ENCODE assay signal across 28 cellular contexts in genomic region chr2:105335469-105335868, GRCh38. TPM values are rescaled to one million over a fixed set of nuclear protein-coding genes. Genes with fewer than 3 reads are reported as not detected.
DNase-seq lines count a peak whose midpoint lies in the region; ATAC-seq and TF ChIP-seq lines count a peak whose summit lies in the region.
"Had no signal": no experiment of that assay in that cellular context is flagged by ENCODE, and none has a peak within 500 bp of the region (broad histone marks: within the 10 kb centered on the region; RNA-seq: fewer than 3 reads in every experiment).

No MANE protein-coding gene starts in this region.

- peaks cover 18% of the 10 kb centered on the region for H3K4me1 ChIP-seq in GM23338 (ENCODE audit: insufficient read depth)

- peaks cover 40% of the 10 kb centered on the region for H3K79me2 ChIP-seq in GM23338 (replicated peaks; ENCODE audit: insufficient read depth)

- no peaks in the 10 kb centered on the region for H3K9me2 ChIP-seq in GM23338 (ENCODE audit: insufficient read depth)

- no peak overlapping the region for H3K4me2 ChIP-seq in GM23338

- CTCF ChIA-PET in activated CD4-positive, alpha-beta memory T cell treated with anti-CD3 and anti-CD28 coated beads, Interleukin-2, amount 10 ng/mL, durations not matched to agents 7 days and 5 days (lab: Charles Lee) = no interaction called here
- CTCF ChIA-PET in activated CD4-positive, alpha-beta memory T cell treated with anti-CD3 and anti-CD28 coated beads for 36 hours (lab: Charles Lee) = interaction anchor here (0.6 to 1.1 kb wide), 2 partner anchors 9 to 32 kb away, joined by 3 read pairs; no protein-coding TSS in a partner anchor

- H3K27ac Mint-ChIP-seq in activated CD4-positive, alpha-beta memory T cell treated with anti-CD3 and anti-CD28 coated beads, Interleukin-2, amount 10 ng/mL, durations not matched to agents 7 days and 5 days = peak overlapping the region; percentile 19
- H3K27ac Mint-ChIP-seq in activated CD4-positive, alpha-beta memory T cell treated with anti-CD3 and anti-CD28 coated beads for 36 hours = no peak overlapping the region
- H3K27ac Mint-ChIP-seq in GM23338 (no peak overlapping the region), nephron progenitor cell (no peak overlapping the region)
- peak overlapping the region; percentile 48 for H3K27ac Mint-ChIP-seq in activated T-helper 17 cell treated with anti-CD3 and anti-CD28 coated beads, Interleukin-2, amount 50 U/mL, for 72 hours

- no peaks in the 10 kb centered on the region for H3K9me3 Mint-ChIP-seq in activated CD4-positive, alpha-beta memory T cell treated with anti-CD3 and anti-CD28 coated beads, Interleukin-2, amount 10 ng/mL, durations not matched to agents 7 days and 5 days
- H3K9me3 Mint-ChIP-seq in activated CD4-positive, alpha-beta memory T cell treated with anti-CD3 and anti-CD28 coated beads for 36 hours = no peaks in the 10 kb centered on the region
- no peaks in the 10 kb centered on the region for H3K9me3 Mint-ChIP-seq in GM23338
- no peaks in the 10 kb centered on the region for H3K9me3 Mint-ChIP-seq in activated T-helper 17 cell treated with anti-CD3 and anti-CD28 coated beads, Interleukin-2, amount 50 U/mL, for 72 hours
- no peaks in the 10 kb centered on the region for H3K9me3 Mint-ChIP-seq in nephron progenitor cell
- H3K9me3 Mint-ChIP-seq: activated CD4-positive, alpha-beta T cell treated with anti-CD3 and anti-CD28 coated beads, Interleukin-2, amount 10 ng/mL, durations not matched to agents 24 days and 14 days; CD4-positive, alpha-beta memory T cell; effector memory CD8-positive, alpha-beta T cell had no signal

- POLR2A ChIA-PET in activated CD4-positive, alpha-beta memory T cell treated with anti-CD3 and anti-CD28 coated beads, Interleukin-2, amount 10 ng/mL, durations not matched to agents 7 days and 5 days (lab: Charles Lee) = no interaction called here
- POLR2A ChIA-PET in activated CD4-positive, alpha-beta memory T cell treated with anti-CD3 and anti-CD28 coated beads for 36 hours (lab: Charles Lee) = no interaction called here

- no peak overlapping the region for H3K27ac ChIP-seq in GM23338 (ENCODE audit: low read depth)
- H3K27ac ChIP-seq: Peyer's patch, right atrium auricular region, thoracic aorta had no signal

- DNase-seq in activated CD4-positive, alpha-beta memory T cell treated with anti-CD3 and anti-CD28 coated beads, Interleukin-2, amount 10 ng/mL, durations not matched to agents 7 days and 5 days = no peak
- no peak for DNase-seq in activated CD4-positive, alpha-beta memory T cell treated with anti-CD3 and anti-CD28 coated beads for 36 hours
- DNase-seq in GM23338 (ENCODE audit: low spot score) (no peak), nephron progenitor cell (no peak), anterior cingulate cortex (lab: John Stamatoyannopoulos, UW) (no peak), 8988T (no peak)
- DNase-seq: activated CD4-positive, alpha-beta T cell treated with anti-CD3 and anti-CD28 coated beads, Interleukin-2, amount 10 ng/mL, durations not matched to agents 24 days and 14 days; activated CD8-positive, alpha-beta memory T cell treated with anti-CD3 and anti-CD28 coated beads, Interleukin-2, amount 50 U/mL, for 4 hours; CD4-positive, alpha-beta memory T cell; central memory CD4-positive, alpha-beta T cell; cortex of kidney; effector memory CD8-positive, alpha-beta T cell; H7; left colon; mucosa of descending colon; MV-4-11; NCI-H1436; NCI-H2081 treated with DMSO at 0.1 percent for 48 hours; NCI-H2227 treated with DMSO at 0.1 percent for 48 hours; NCI-H526 treated with DMSO at 0.1 percent for 48 hours; Peyer's patch; SHP77 treated with DMSO at 0.1 percent for 48 hours; stimulated activated CD4-positive, alpha-beta T cell treated with anti-CD3 and anti-CD28 coated beads, Interleukin-1b, Interleukin-23, amount 100 ng/mL, for 48 hours; stimulated activated naive CD8-positive, alpha-beta T cell treated with anti-CD3 and anti-CD28 coated beads, Interleukin-15, Interleukin-2, amounts not matched to agents 100 U/mL and 50 U/mL, for 24 hours had no signal

- TF ChIP-seq CTCF in GM23338 (conservative IDR thresholded peaks at IDR 0.05; ENCODE audit: low read depth in 2 of 2) (no peak), nephron progenitor cell (IDR thresholded peaks at IDR 0.05) (no peak)

- ATAC-seq in GM23338 (no peak), HG02938 (IDR thresholded peaks at IDR 0.05; ENCODE audit: unreplicated experiment) (no peak)
- no peak for ATAC-seq in activated T-helper 17 cell treated with anti-CD3 and anti-CD28 coated beads, Interleukin-2, amount 50 U/mL, for 72 hours (replicated peaks)
- ATAC-seq: effector memory CD8-positive, alpha-beta T cell; left colon; mucosa of descending colon; stimulated activated naive CD8-positive, alpha-beta T cell treated with anti-CD3 and anti-CD28 coated beads, Interleukin-15, Interleukin-2, amounts not matched to agents 100 U/mL and 50 U/mL, for 24 hours had no signal

- no peaks in the 10 kb centered on the region for H3K27me3 Mint-ChIP-seq in activated CD4-positive, alpha-beta memory T cell treated with anti-CD3 and anti-CD28 coated beads, Interleukin-2, amount 10 ng/mL, durations not matched to agents 7 days and 5 days
- H3K27me3 Mint-ChIP-seq in activated CD4-positive, alpha-beta memory T cell treated with anti-CD3 and anti-CD28 coated beads for 36 hours = no peaks in the 10 kb centered on the region
- H3K27me3 Mint-ChIP-seq in GM23338 (ENCODE audit: insufficient read depth, low read depth, poor library complexity) (peaks cover 7% of the 10 kb centered on the region), nephron progenitor cell (ENCODE audit: low read depth, poor library complexity) (peaks cover 4% of the 10 kb centered on the region)
- no peaks in the 10 kb centered on the region for H3K27me3 Mint-ChIP-seq in activated T-helper 17 cell treated with anti-CD3 and anti-CD28 coated beads, Interleukin-2, amount 50 U/mL, for 72 hours
- H3K27me3 Mint-ChIP-seq: activated CD4-positive, alpha-beta T cell treated with anti-CD3 and anti-CD28 coated beads, Interleukin-2, amount 10 ng/mL, durations not matched to agents 24 days and 14 days; CD4-positive, alpha-beta memory T cell; effector memory CD8-positive, alpha-beta T cell had no signal

- H3F3A ChIP-seq in GM23338 (replicated peaks; ENCODE audit: low read depth) = no peaks in the 10 kb centered on the region

- no peak overlapping the region for H3K4me3 Mint-ChIP-seq in activated CD4-positive, alpha-beta memory T cell treated with anti-CD3 and anti-CD28 coated beads, Interleukin-2, amount 10 ng/mL, durations not matched to agents 7 days and 5 days
- H3K4me3 Mint-ChIP-seq in activated CD4-positive, alpha-beta memory T cell treated with anti-CD3 and anti-CD28 coated beads for 36 hours = no peak overlapping the region
- peak overlapping the region; percentile 99; the same call in 2 of the 3 replicates for H3K4me3 Mint-ChIP-seq in GM23338
- H3K4me3 Mint-ChIP-seq in activated T-helper 17 cell treated with anti-CD3 and anti-CD28 coated beads, Interleukin-2, amount 50 U/mL, for 72 hours = peak overlapping the region; percentile 97
- H3K4me3 Mint-ChIP-seq in nephron progenitor cell = peak overlapping the region; percentile 96

- H4K20me1 ChIP-seq in GM23338 (replicated peaks; ENCODE audit: insufficient read depth) = peaks cover 13% of the 10 kb centered on the region; the same call in 1 of the 2 replicates

- no peak overlapping the region for H2AFZ ChIP-seq in GM23338

- intact Hi-C loops in activated CD4-positive, alpha-beta memory T cell treated with anti-CD3 and anti-CD28 coated beads for 36 hours (cut with micrococcal nuclease) = loop anchor here (10.0 kb wide), 2 partner anchors 301 to 409 kb away; partner anchors contain the start of genes MRPS9 and NCK2

- H3K4me1 Mint-ChIP-seq in activated CD4-positive, alpha-beta memory T cell treated with anti-CD3 and anti-CD28 coated beads, Interleukin-2, amount 10 ng/mL, durations not matched to agents 7 days and 5 days = peaks cover 45% of the 10 kb centered on the region
- peaks cover 32% of the 10 kb centered on the region for H3K4me1 Mint-ChIP-seq in activated CD4-positive, alpha-beta memory T cell treated with anti-CD3 and anti-CD28 coated beads for 36 hours (ENCODE audit: low read depth)
- peaks cover 6% of the 10 kb centered on the region; the same call in 1 of the 3 replicates for H3K4me1 Mint-ChIP-seq in GM23338
- H3K4me1 Mint-ChIP-seq in activated T-helper 17 cell treated with anti-CD3 and anti-CD28 coated beads, Interleukin-2, amount 50 U/mL, for 72 hours = peaks cover 10% of the 10 kb centered on the region
- peaks cover 31% of the 10 kb centered on the region for H3K4me1 Mint-ChIP-seq in nephron progenitor cell

- H3K4me3 ChIP-seq in GM23338 = no peak overlapping the region
- H3K4me3 ChIP-seq: mucosa of descending colon, Peyer's patch, right atrium auricular region, thoracic aorta had no signal

- peaks cover 21% of the 10 kb centered on the region for H3K36me3 Mint-ChIP-seq in activated CD4-positive, alpha-beta memory T cell treated with anti-CD3 and anti-CD28 coated beads, Interleukin-2, amount 10 ng/mL, durations not matched to agents 7 days and 5 days (ENCODE audit: low read depth)
- peaks cover 3% of the 10 kb centered on the region for H3K36me3 Mint-ChIP-seq in activated CD4-positive, alpha-beta memory T cell treated with anti-CD3 and anti-CD28 coated beads for 36 hours
- H3K36me3 Mint-ChIP-seq in GM23338 (ENCODE audit: low read depth) (peaks cover 6% of the 10 kb centered on the region), nephron progenitor cell (ENCODE audit: low read depth) (peaks cover 7% of the 10 kb centered on the region)
- peaks cover 37% of the 10 kb centered on the region for H3K36me3 Mint-ChIP-seq in activated T-helper 17 cell treated with anti-CD3 and anti-CD28 coated beads, Interleukin-2, amount 50 U/mL, for 72 hours (ENCODE audit: low read depth)

- H3K36me3 ChIP-seq in GM23338 (ENCODE audit: insufficient read depth) = peaks cover 12% of the 10 kb centered on the region; the same call in 1 of the 2 replicates

- H3K27me3 ChIP-seq in GM23338 (ENCODE audit: insufficient read depth) = peaks cover 9% of the 10 kb centered on the region
- H3K27me3 ChIP-seq: Peyer's patch, right atrium auricular region had no signal

RNA-seq across cellular contexts. Expression of gene C2orf49, which starts 1.9 kb away (rescaled TPM):
- total RNA-seq in activated CD4-positive, alpha-beta memory T cell treated with anti-CD3 and anti-CD28 coated beads, Interleukin-2, amount 10 ng/mL, durations not matched to agents 7 days and 5 days = 10 to 100 TPM; 22.0 to 23.5 TPM
- 10 to 100 TPM; 16.9 to 20.2 TPM for total RNA-seq in activated CD4-positive, alpha-beta memory T cell treated with anti-CD3 and anti-CD28 coated beads for 36 hours
- 19.6 and 26.0 TPM in 2 replicates for total RNA-seq in GM23338 (2014; rRNA removed; shearing (Covaris generic))
- 33.8 and 34.7 TPM in 2 replicates for polyA plus RNA-seq in GM23338 (2016; fragmentation: Nextera tagmentation; extraction: Ambion mirVana)
- 10 to 100 TPM; 17.7 to 23.8 TPM for total RNA-seq in activated T-helper 17 cell treated with anti-CD3 and anti-CD28 coated beads, Interleukin-2, amount 50 U/mL, for 72 hours

RNA-seq across cellular contexts. Expression of gene TGFBRAP1, which starts 5.9 kb away (rescaled TPM):
- total RNA-seq in activated CD4-positive, alpha-beta memory T cell treated with anti-CD3 and anti-CD28 coated beads, Interleukin-2, amount 10 ng/mL, durations not matched to agents 7 days and 5 days = 10 to 100 TPM; 15.9 to 17.0 TPM
- 10 to 100 TPM; 16.8 to 16.9 TPM for total RNA-seq in activated CD4-positive, alpha-beta memory T cell treated with anti-CD3 and anti-CD28 coated beads for 36 hours
- 21.2 and 23.5 TPM in 2 replicates for total RNA-seq in GM23338 (2014; rRNA removed; shearing (Covaris generic))
- polyA plus RNA-seq in GM23338 (2016; fragmentation: Nextera tagmentation; extraction: Ambion mirVana) = 6.3 and 8.2 TPM in 2 replicates
- total RNA-seq in activated T-helper 17 cell treated with anti-CD3 and anti-CD28 coated beads, Interleukin-2, amount 50 U/mL, for 72 hours = 10 to 100 TPM; 16.5 to 28.0 TPM

Comparison
In these comparisons a context has a peak if more than half of its experiments do, and no peak if none do; other contexts are left out.
1. H3K27ac Mint-ChIP-seq: peak in activated CD4-positive, alpha-beta memory T cell treated with anti-CD3 and anti-CD28 coated beads, Interleukin-2, amount 10 ng/mL, durations not matched to agents 7 days and 5 days (single experiment) and activated T-helper 17 cell treated with anti-CD3 and anti-CD28 coated beads, Interleukin-2, amount 50 U/mL, for 72 hours (single experiment); none in activated CD4-positive, alpha-beta memory T cell treated with anti-CD3 and anti-CD28 coated beads for 36 hours (single experiment), GM23338 (single experiment) and nephron progenitor cell (single experiment).
2. H3K4me3 Mint-ChIP-seq: peak in GM23338 (single experiment), activated T-helper 17 cell treated with anti-CD3 and anti-CD28 coated beads, Interleukin-2, amount 50 U/mL, for 72 hours (single experiment) and nephron progenitor cell (single experiment); none in activated CD4-positive, alpha-beta memory T cell treated with anti-CD3 and anti-CD28 coated beads, Interleukin-2, amount 10 ng/mL, durations not matched to agents 7 days and 5 days (single experiment) and activated CD4-positive, alpha-beta memory T cell treated with anti-CD3 and anti-CD28 coated beads for 36 hours (single experiment).